Comparison of ENCODE assay signal across 11 cellular contexts in the genomic region with DNA sequence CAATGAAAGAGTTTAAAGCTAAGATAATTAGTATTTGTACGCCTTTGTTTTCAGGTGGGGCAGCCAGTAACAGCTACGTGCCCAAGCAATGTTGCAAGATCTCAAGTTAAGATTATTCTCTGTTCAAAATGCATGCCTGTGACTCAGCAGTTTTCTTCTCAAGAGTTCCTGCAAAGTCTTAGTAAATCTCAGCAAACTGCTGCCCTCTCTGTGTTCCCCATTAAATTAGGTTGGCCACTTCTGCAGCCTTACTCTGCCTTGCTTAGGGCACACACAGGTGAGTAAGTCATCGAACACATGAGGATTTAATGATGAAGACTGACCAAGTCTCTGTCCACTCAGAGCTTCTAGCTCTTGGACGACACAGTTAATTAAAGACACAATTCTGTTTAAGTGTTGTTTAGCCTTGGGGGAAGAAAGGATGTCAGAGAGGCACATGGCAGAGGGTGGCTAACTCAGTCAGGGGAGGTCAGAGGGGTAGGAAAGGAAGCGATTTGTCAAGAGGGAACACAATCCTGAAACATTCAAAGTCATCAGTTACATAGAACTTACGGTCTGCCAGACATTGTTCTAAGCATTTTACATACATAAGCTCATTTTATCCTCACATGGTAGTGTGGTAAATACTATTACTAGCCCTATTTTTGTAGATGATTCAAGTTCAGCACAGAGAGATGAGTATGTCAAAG. TPM values are rescaled to one million over a fixed set of nuclear protein-coding genes. Genes with fewer than 3 reads are reported as not detected.
DNase-seq lines count a peak whose midpoint lies in the region; TF ChIP-seq lines count a peak whose summit lies in the region.
"Had no signal": no experiment of that assay in that cellular context is flagged by ENCODE, and none has a peak within 500 bp of the region (broad histone marks: within the 10 kb centered on the region; RNA-seq: fewer than 3 reads in every experiment).

No MANE protein-coding gene starts in this region.

- H3K9me3 ChIP-seq in parathyroid adenoma (ENCODE audit: control insufficient read depth, low read length) (no peaks in the 10 kb centered on the region), colonic mucosa (no peaks in the 10 kb centered on the region)
- H3K9me3 ChIP-seq: adrenal gland, left ventricle myocardium inferior had no signal

- DNase-seq in H4 (ENCODE audit: low spot score), result peak; percentile 68
- DNase-seq in NOMO-1 treated with DMSO at 0.1 percent for 48 hours (lab: John Stamatoyannopoulos, UW; ENCODE audit: unreplicated experiment), result peak; percentile 66
- peak; percentile 59 for DNase-seq in fibroblast of gingiva (ENCODE audit: low read depth)
- DNase-seq in NCI-H1092 treated with DMSO at 0.1 percent for 48 hours (lab: John Stamatoyannopoulos, UW), result no peak
- no peak for DNase-seq in superior temporal gyrus (ENCODE audit: extremely low spot score)
- no peak for DNase-seq in colonic mucosa
- DNase-seq in NCI-H2029 (lab: John Stamatoyannopoulos, UW), result no peak
- DNase-seq: activated CD8-positive, alpha-beta T cell treated with anti-CD3 and anti-CD28 coated beads for 36 hours; left ventricle myocardium inferior had no signal

- H3K79me2 ChIP-seq in parathyroid adenoma, result no peaks in the 10 kb centered on the region

- H3K36me3 ChIP-seq in parathyroid adenoma (ENCODE audit: control insufficient read depth, insufficient read depth, low read length) (no peaks in the 10 kb centered on the region), colonic mucosa (no peaks in the 10 kb centered on the region)
- H3K36me3 ChIP-seq: adrenal gland, left ventricle myocardium inferior had no signal

- no peak overlapping the region for H3K4me3 ChIP-seq in parathyroid adenoma (ENCODE audit: low read depth, low read length)
- H3K4me3 ChIP-seq in colonic mucosa, result no peak overlapping the region
- H3K4me3 ChIP-seq: adrenal gland, left ventricle myocardium inferior had no signal

- intact Hi-C loops in colonic mucosa (cut with DNase I), result no loop called here

- TF ChIP-seq CTCF in parathyroid adenoma (IDR thresholded peaks at IDR 0.05) (no peak), colonic mucosa (IDR thresholded peaks at IDR 0.05) (no peak)

- H3K9ac ChIP-seq in parathyroid adenoma (no peak overlapping the region), colonic mucosa (ENCODE audit: low read depth in 2 of 2, low read length in 2 of 2) (no peak overlapping the region)

- H3K27ac ChIP-seq in parathyroid adenoma, result no peak overlapping the region
- H3K27ac ChIP-seq in colonic mucosa, result no peak overlapping the region
- H3K27ac ChIP-seq: adrenal gland, left ventricle myocardium inferior had no signal

- peak overlapping the region; percentile 8 for H2AFZ ChIP-seq in parathyroid adenoma

- H3K4me1 ChIP-seq in parathyroid adenoma (peaks cover 3% of the 10 kb centered on the region), colonic mucosa (no peaks in the 10 kb centered on the region)
- H3K4me1 ChIP-seq: left ventricle myocardium inferior had no signal

- no peaks in the 10 kb centered on the region for H3K27me3 ChIP-seq in parathyroid adenoma (ENCODE audit: control insufficient read depth, insufficient read depth, low read length)
- no peaks in the 10 kb centered on the region for H3K27me3 ChIP-seq in colonic mucosa
- H3K27me3 ChIP-seq: adrenal gland had no signal

- H3K4me2 ChIP-seq in parathyroid adenoma (ENCODE audit: low read length), result peak overlapping the region; percentile 40

RNA-seq across cellular contexts. Expression of gene SLC35G1, which starts 20.2 kb away (rescaled TPM):
- 6.9 and 11.0 TPM in 2 replicates for total RNA-seq in H4 (2014; rRNA removed; shearing (Covaris generic))
- 10 to 100 TPM; 13.4 TPM for total RNA-seq in colonic mucosa

Comparison
In these comparisons a context has a peak if more than half of its experiments do, and no peak if none do; other contexts are left out.
1. DNase-seq: peak in H4 (single experiment), NOMO-1 treated with DMSO at 0.1 percent for 48 hours (single experiment) and fibroblast of gingiva (single experiment); none in NCI-H1092 treated with DMSO at 0.1 percent for 48 hours (single experiment), superior temporal gyrus (single experiment), colonic mucosa (single experiment) and NCI-H2029 (single experiment).